22 cellular contexts compared by ENCODE assay signal in the genomic region with DNA sequence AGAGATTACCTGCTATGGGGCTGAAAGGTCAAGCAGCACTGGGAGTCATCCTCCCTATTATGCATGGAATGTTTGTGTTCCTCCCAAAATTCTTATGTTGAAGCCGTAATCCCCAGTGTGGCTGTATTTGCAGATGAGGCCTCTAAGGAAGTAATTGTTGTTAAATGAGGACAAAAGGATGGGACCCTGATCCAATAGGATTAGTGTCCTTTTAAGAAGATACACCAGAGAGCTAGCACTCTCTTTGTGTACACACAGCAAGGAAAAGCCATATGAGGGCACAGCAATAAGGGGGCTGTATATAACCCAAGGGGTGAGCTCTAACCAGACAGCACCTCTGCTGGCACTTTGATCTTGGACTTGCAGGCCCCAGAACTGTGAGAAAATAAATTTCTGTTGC.
"Had no signal": no experiment of that assay in that cellular context is flagged by ENCODE, and none has a peak within 500 bp of the region (broad histone marks: within the 10 kb centered on the region; RNA-seq: fewer than 3 reads in every experiment).

No MANE protein-coding gene starts in this region.

- H3K4me3 ChIP-seq: MG63 had no signal

- H3K9me2 ChIP-seq: SK-N-SH had no signal

- H3K4me2 ChIP-seq: SK-N-SH had no signal

- H3K9ac ChIP-seq: SK-N-SH had no signal

- H3K27me3 ChIP-seq: MG63 had no signal

- FAIRE-seq: HTR-8/SVneo had no signal

- H3K9me3 ChIP-seq: MG63, SK-N-SH had no signal

- DNase-seq: Karpas-422, KG1, MG63, NCI-H1092, NCI-H1105 treated with DMSO at 0.1 percent for 48 hours, NCI-H1417 treated with DMSO at 0.1 percent for 48 hours, NCI-H187, NCI-H2029, NCI-H2081 treated with DMSO at 0.1 percent for 48 hours, NCI-H2171, NCI-H226, NCI-H446, NCI-H510A, NCI-H524 treated with DMSO at 0.1 percent for 48 hours, NCI-H69, NCI-H774, SHP77, SK-N-SH, SW 1271 had no signal

- H3K36me3 ChIP-seq: MG63 had no signal

- H3K27ac ChIP-seq: HL-60, RWPE1 had no signal
